In the genomic region with DNA sequence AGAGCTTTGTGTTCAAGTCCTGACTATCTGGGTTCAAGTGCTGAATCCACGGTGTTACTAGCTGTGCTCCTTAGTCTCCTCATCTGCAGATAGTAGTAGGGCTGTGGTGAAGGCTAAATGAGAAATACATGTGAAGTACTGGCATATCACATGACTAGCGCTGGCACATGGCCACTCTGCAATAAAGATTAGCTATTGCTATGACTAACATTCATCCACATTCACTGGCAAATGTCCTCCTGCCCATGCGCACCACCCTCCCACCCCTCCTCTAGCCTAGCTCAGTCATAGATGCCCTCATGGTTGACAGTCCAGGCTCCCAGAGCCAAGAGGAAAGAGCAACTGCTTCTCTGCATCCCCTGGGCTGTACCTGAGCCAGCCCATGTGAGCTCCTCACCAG, we compare ENCODE assay signal across 1 cellular context.
TF ChIP-seq lines count a peak whose summit lies in the region.

No MANE protein-coding gene starts in this region.

TF ChIP-seq in HCT116, 20 proteins besides CTCF, POLR2A, EP300 and RAD21 (continued from another document):
- TF ChIP-seq TCF7L2 (IDR thresholded peaks at IDR 0.05; ENCODE audit: borderline replicate concordance, extremely low read depth, insufficient read depth, insufficient read length) (no peak), POLR2AphosphoS5 (IDR thresholded peaks at IDR 0.05; ENCODE audit: low read depth, low read length) (no peak), EZH2 (IDR thresholded peaks at IDR 0.05) (no peak), SRF (IDR thresholded peaks at IDR 0.05; ENCODE audit: low read depth) (no peak), SIN3A (IDR thresholded peaks at IDR 0.05; ENCODE audit: low read depth) (no peak), FOSL1 (IDR thresholded peaks at IDR 0.05; ENCODE audit: low read depth) (no peak)
